ENCODE assay signal across 12 cellular contexts in the genomic region with DNA sequence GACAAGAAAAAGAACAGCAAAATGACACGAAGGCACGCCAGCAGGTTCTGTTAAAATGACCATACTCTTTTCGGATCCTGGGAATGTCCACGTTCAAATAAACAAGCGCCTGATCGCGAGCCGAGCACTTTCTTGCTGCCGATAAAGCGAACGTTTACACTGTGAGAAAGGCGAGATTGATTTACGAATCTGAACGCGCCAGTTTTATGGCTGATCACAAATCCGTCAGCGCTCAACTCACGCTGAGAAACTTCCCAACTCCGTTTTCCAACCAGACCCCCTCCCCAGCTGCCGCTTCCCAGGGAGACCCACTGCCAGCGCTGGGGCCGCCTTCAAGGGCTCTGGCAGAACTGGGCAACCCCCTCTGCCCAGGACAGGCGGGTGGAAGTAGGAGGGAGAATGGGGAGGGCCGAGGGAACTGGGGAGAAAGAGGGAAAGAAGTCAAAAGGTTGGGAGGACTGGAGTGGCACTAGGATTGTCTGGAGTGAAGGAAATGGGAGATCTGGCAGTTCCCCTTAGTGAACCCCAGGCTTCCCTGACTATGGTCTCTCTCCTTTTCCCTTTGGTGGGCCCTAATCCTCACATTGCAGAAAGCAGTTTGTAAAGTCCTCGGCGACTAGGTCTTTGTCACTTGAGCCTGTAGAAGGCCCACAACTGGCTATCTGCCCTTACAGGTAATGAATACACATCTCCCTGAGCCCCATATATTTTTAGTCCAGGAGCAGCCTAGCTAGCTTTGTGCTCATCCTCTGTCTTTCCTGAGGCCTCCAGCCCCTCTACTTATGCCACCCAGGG. TPM values are rescaled to one million over a fixed set of nuclear protein-coding genes. Genes with fewer than 3 reads are reported as not detected.
DNase-seq lines count a peak whose midpoint lies in the region; ATAC-seq, FAIRE-seq and TF ChIP-seq lines count a peak whose summit lies in the region.
"Had no signal": no experiment of that assay in that cellular context is flagged by ENCODE, and none has a peak within 500 bp of the region (broad histone marks: within the 10 kb centered on the region; RNA-seq: fewer than 3 reads in every experiment).

No MANE protein-coding gene starts in this region.

- POLR2A ChIA-PET in K562 (lab: Yijun Ruan, JAX): interaction anchor here (1.0 to 2.2 kb wide), 3 partner anchors 12 to 16 kb away, joined by 3 to 9 read pairs (median 6); no protein-coding TSS in a partner anchor

- WGBS in K562 (ENCODE audit: insufficient coverage, low coverage, missing lambda C conversion rate): 17% methylated on average over 26 of the region's 26 CpGs

- 0 out of 2 replicates have a peak overlapping the region, but pooled peaks have one; percentile 2 for H3K9ac ChIP-seq in ES-I3 (ENCODE audit: low read depth, low read length)
- H3K9ac ChIP-seq in K562 (ENCODE audit: insufficient read depth in 1 of 2, low read depth in 2 of 2, low read length in 2 of 2): peak overlapping the region; percentile 24 to 81
- peak overlapping the region; percentile 20 to 62 for H3K9ac ChIP-seq in mucosa of rectum (ENCODE audit: low read depth in 1 of 2, low read length in 2 of 2)

- intact Hi-C loops in K562 (cut with micrococcal nuclease): no loop called here

- TF ChIP-seq RAD21 in K562 (CRISPR knock-in tag; conservative IDR thresholded peaks at IDR 0.05 in 1 of 2, IDR thresholded peaks at IDR 0.05 in 1 of 2): no peak

- H4K20me1 ChIP-seq in K562 (replicated peaks; ENCODE audit: control insufficient read depth, insufficient read depth, low read length): no peaks in the 10 kb centered on the region; the same call in 1 of the 2 replicates

- in situ Hi-C loops in K562 (cut with MboI): no loop called here

- FAIRE-seq in K562 (lab: Jason Lieb, UNC): peak; percentile 85
- FAIRE-seq: colon had no signal

- H3K4me2 ChIP-seq in K562 (ENCODE audit: insufficient read depth, low read length): peak overlapping the region; percentile 59; the same call in 1 of the 2 replicates

- peak overlapping the region; percentile 14; the same call in 1 of the 2 replicates for H3K4me3 ChIP-seq in K562
- H3K4me3 ChIP-seq in mucosa of rectum (ENCODE audit: low read length in 2 of 2): peak overlapping the region; percentile 8 to 17

- H3K9me1 ChIP-seq in K562 (ENCODE audit: control insufficient read depth, insufficient read depth, low read length): no peaks in the 10 kb centered on the region

- no peaks in the 10 kb centered on the region for H3K27me3 ChIP-seq in K562 (ENCODE audit: control insufficient read depth in 2 of 2, insufficient read depth in 2 of 2, low read length in 2 of 2)
- H3K27me3 ChIP-seq in mucosa of rectum (ENCODE audit: control insufficient read depth in 2 of 2, insufficient read depth in 2 of 2, low read length in 2 of 2): peaks cover 0 to 3% of the 10 kb centered on the region in 2 donors

- CTCF ChIA-PET in K562 (lab: Yijun Ruan, JAX; ENCODE audit: low intra/inter-chr PET ratio): interaction anchor here (0.6 to 0.7 kb wide), 2 partner anchors 241 to 314 kb away, joined by 3 read pairs; no protein-coding TSS in a partner anchor

- no peaks in the 10 kb centered on the region; the same call in none of the 2 replicates for H3K9me3 ChIP-seq in ES-I3 (ENCODE audit: control insufficient read depth, insufficient read depth, low read length)
- no peaks in the 10 kb centered on the region for H3K9me3 ChIP-seq in K562 (replicated peaks; ENCODE audit: control insufficient read depth, insufficient read depth, low read depth, low read length)
- no peaks in the 10 kb centered on the region for H3K9me3 ChIP-seq in mucosa of rectum (ENCODE audit: control insufficient read depth in 2 of 2, low read length in 2 of 2)

- H3K27ac ChIP-seq in K562 (ENCODE audit: extremely low read depth, low read depth, low read length) (peak overlapping the region; percentile 44), mucosa of rectum (ENCODE audit: low read depth in 2 of 2, low read length in 2 of 2) (peak overlapping the region; percentile 69 to 77)
- H3K27ac ChIP-seq: HL-60 had no signal

- no peak for TF ChIP-seq EP300 in K562 (IDR thresholded peaks at IDR 0.05; ENCODE audit: low read length)

- peaks cover 99% of the 10 kb centered on the region for H3K79me2 ChIP-seq in K562 (ENCODE audit: control insufficient read depth, insufficient read depth, low read length)

- no peak for TF ChIP-seq POLR2A in K562 (conservative IDR thresholded peaks at IDR 0.05)

- no peak for TF ChIP-seq CTCF in K562 (IDR thresholded peaks at IDR 0.05 in 2 of 3, conservative IDR thresholded peaks at IDR 0.05 in 1 of 3; ENCODE audit: insufficient read depth in 2 of 3, low read depth in 1 of 3, low read length in 3 of 3)

- H2AFZ ChIP-seq in K562 (ENCODE audit: low read depth, low read length): peak overlapping the region; percentile 1; the same call in 1 of the 2 replicates

- no TSS peak for BruUV-seq in K562 (replicated peaks; lab: Mats Ljungman, UMichigan)

- ATAC-seq in K562: peak; percentile 4; the same call in 2 of the 3 replicates
- no peak for ATAC-seq in GM18907 (IDR thresholded peaks at IDR 0.05; ENCODE audit: unreplicated experiment)
- no peak for ATAC-seq in GM21529 (IDR thresholded peaks at IDR 0.05; ENCODE audit: unreplicated experiment)

- no peaks in the 10 kb centered on the region for H3K36me3 ChIP-seq in ES-I3 (ENCODE audit: insufficient read depth, low read length)
- peaks cover 94% of the 10 kb centered on the region for H3K36me3 ChIP-seq in K562 (ENCODE audit: control insufficient read depth, insufficient read depth, low read length)
- H3K36me3 ChIP-seq in mucosa of rectum (ENCODE audit: control insufficient read depth in 2 of 2, insufficient read depth in 2 of 2, low read length in 2 of 2): peaks cover 6 to 7% of the 10 kb centered on the region in 2 donors

- H3K4me1 ChIP-seq in ES-I3 (ENCODE audit: insufficient read depth, low read length) (peaks cover 28% of the 10 kb centered on the region), K562 (replicated peaks in 1 of 2; ENCODE audit: control insufficient read depth in 2 of 2, insufficient read depth in 2 of 2, low read length in 2 of 2) (peaks cover 46 to 66% of the 10 kb centered on the region in 2 experiments), mucosa of rectum (ENCODE audit: control insufficient read depth in 2 of 2, insufficient read depth in 2 of 2, low read length in 2 of 2) (peaks cover 36 to 40% of the 10 kb centered on the region in 2 donors)

- peak in 1 of 4 experiments; percentile 38 for DNase-seq in K562 (ENCODE audit: extremely low read depth in 1 of 4, low spot score in 3 of 4)
- no peak for DNase-seq in NCI-H146 treated with DMSO at 0.1 percent for 48 hours (lab: John Stamatoyannopoulos, UW; ENCODE audit: unreplicated experiment)
- DNase-seq: AML-193, GF-D8, NCI-H1436 treated with DMSO at 0.1 percent for 48 hours had no signal

RNA-seq across cellular contexts. Expression of a gene that starts 6.9 kb away (rescaled TPM):
- total RNA-seq in K562 (2011; cell fraction: chromatin; rRNA removed; ENCODE audit: low replicate concordance): 46.4 and 55.0 TPM in 2 replicates
- total RNA-seq in K562 (2011; cell fraction: nucleolus; rRNA removed): 33.6 and 35.9 TPM in 2 replicates
- total RNA-seq in K562 (2011; cell fraction: nucleoplasm; rRNA removed): 34.9 and 40.6 TPM in 2 replicates
- total RNA-seq in K562 (2014; rRNA removed): 23.9 and 26.4 TPM in 2 replicates
- 10.6 and 10.8 TPM in 2 replicates for total RNA-seq in K562 (2014; rRNA removed; fragmentation: Illumina TruSeq; extraction: Trizol)
- total RNA-seq in K562 (2015; rRNA removed; fragmentation: Illumina TruSeq; extraction: Trizol): 14.6 and 14.9 TPM in 2 replicates
- total RNA-seq in K562 (2021): 33.2 and 34.9 TPM in 2 replicates
- 9.2 and 13.0 TPM in 2 replicates for polyA plus RNA-seq in K562 (2011; rRNA removed)
- polyA plus RNA-seq in K562 (2011; cell fraction: cytosol; rRNA removed): 10.4 and 12.6 TPM in 2 replicates
- 44.4 and 69.1 TPM in 2 replicates for polyA plus RNA-seq in K562 (2011; cell fraction: nucleus; rRNA removed)
- polyA plus RNA-seq in K562 (2012): 16.3 and 24.5 TPM in 2 replicates
- 27.5 and 30.2 TPM in 2 replicates for polyA plus RNA-seq in K562 (2014; fragmentation: Illumina TruSeq; extraction: Trizol)
- 1 to 10 TPM; 1.6 to 2.6 TPM for polyA plus RNA-seq in K562 (2014; fragmentation: Nextera tagmentation; extraction: Ambion mirVana)
- 22.5 and 27.2 TPM in 2 replicates for polyA plus RNA-seq in K562 (2014; rRNA removed)
- polyA minus RNA-seq in K562 (2011; rRNA and poly(A)+ RNA removed): 4.4 and 4.6 TPM in 2 replicates
- polyA minus RNA-seq in K562 (2011; cell fraction: cytosol; rRNA and poly(A)+ RNA removed): 5.2 and 7.6 TPM in 2 replicates
- 14.8 and 17.5 TPM in 2 replicates for polyA minus RNA-seq in K562 (2011; cell fraction: nucleus; rRNA and poly(A)+ RNA removed)

RNA-seq across cellular contexts. Expression of a gene that starts 18.8 kb away (rescaled TPM):
- 75.2 and 108 TPM in 2 replicates for total RNA-seq in K562 (2011; cell fraction: chromatin; rRNA removed; ENCODE audit: low replicate concordance)
- total RNA-seq in K562 (2011; cell fraction: nucleolus; rRNA removed): 47.0 and 47.2 TPM in 2 replicates
- 90.9 and 153 TPM in 2 replicates for total RNA-seq in K562 (2011; cell fraction: nucleoplasm; rRNA removed)
- total RNA-seq in K562 (2014; rRNA removed) (11.8 and 17.2 TPM in 2 replicates), K562 (2014; rRNA removed; fragmentation: Illumina TruSeq; extraction: Trizol) (20.2 and 21.2 TPM in 2 replicates), K562 (2015; rRNA removed; fragmentation: Illumina TruSeq; extraction: Trizol) (24.7 and 28.1 TPM in 2 replicates), K562 (2021) (22.7 and 28.3 TPM in 2 replicates)
- polyA plus RNA-seq in K562 (2011; rRNA removed) (15.7 and 21.5 TPM in 2 replicates), K562 (2014; fragmentation: Illumina TruSeq; extraction: Trizol) (23.5 and 27.0 TPM in 2 replicates), K562 (2014; fragmentation: Nextera tagmentation; extraction: Ambion mirVana) (1 to 10 TPM; 2.4 to 2.5 TPM), K562 (2014; rRNA removed) (33.0 and 41.3 TPM in 2 replicates)
- 11.5 and 17.9 TPM in 2 replicates for polyA plus RNA-seq in K562 (2011; cell fraction: cytosol; rRNA removed)
- 93.6 and 118 TPM in 2 replicates for polyA plus RNA-seq in K562 (2011; cell fraction: nucleus; rRNA removed)
- 19.2 and 37.9 TPM in 2 replicates for polyA plus RNA-seq in K562 (2012)
- polyA minus RNA-seq in K562 (2011; rRNA and poly(A)+ RNA removed): 5.3 and 9.5 TPM in 2 replicates
- polyA minus RNA-seq in K562 (2011; cell fraction: cytosol; rRNA and poly(A)+ RNA removed): 3.6 and 5.7 TPM in 2 replicates
- polyA minus RNA-seq in K562 (2011; cell fraction: nucleus; rRNA and poly(A)+ RNA removed): 29.2 and 37.0 TPM in 2 replicates

RNA-seq across cellular contexts. Expression of a gene that starts 22.4 kb away (rescaled TPM):
- 4.9 and 5.1 TPM in 2 replicates for total RNA-seq in K562 (2011; cell fraction: chromatin; rRNA removed; ENCODE audit: low replicate concordance)
- total RNA-seq in K562 (2011; cell fraction: nucleolus; rRNA removed): 1.8 and 2.0 TPM in 2 replicates
- total RNA-seq in K562 (2011; cell fraction: nucleoplasm; rRNA removed): 2.4 and 3.7 TPM in 2 replicates
- total RNA-seq in K562 (2014; rRNA removed): 0.27 and 0.57 TPM in 2 replicates
- total RNA-seq in K562 (2014; rRNA removed; fragmentation: Illumina TruSeq; extraction: Trizol): 0.38 and 0.65 TPM in 2 replicates
- 0.75 and 0.80 TPM in 2 replicates for total RNA-seq in K562 (2015; rRNA removed; fragmentation: Illumina TruSeq; extraction: Trizol)
- 2.4 and 2.6 TPM in 2 replicates for total RNA-seq in K562 (2021)
- 0.36 and 0.87 TPM in 2 replicates for polyA plus RNA-seq in K562 (2011; rRNA removed)
- 0.36 and 0.52 TPM in 2 replicates for polyA plus RNA-seq in K562 (2011; cell fraction: cytosol; rRNA removed)
- 3.7 TPM in 2 replicates for polyA plus RNA-seq in K562 (2011; cell fraction: nucleus; rRNA removed)
- 2.9 and 6.4 TPM in 2 replicates for polyA plus RNA-seq in K562 (2012)
- 1.4 and 1.5 TPM in 2 replicates for polyA plus RNA-seq in K562 (2014; fragmentation: Illumina TruSeq; extraction: Trizol)
- polyA plus RNA-seq in K562 (2014; fragmentation: Nextera tagmentation; extraction: Ambion mirVana): under 1 TPM; 0.24 to 0.25 TPM
- 2.7 and 3.2 TPM in 2 replicates for polyA plus RNA-seq in K562 (2014; rRNA removed)
- polyA minus RNA-seq in K562 (2011; rRNA and poly(A)+ RNA removed): 0.11 and 0.15 TPM in 2 replicates
- 0.38 and 0.82 TPM in 2 replicates for polyA minus RNA-seq in K562 (2011; cell fraction: cytosol; rRNA and poly(A)+ RNA removed)
- 0.54 and 1.1 TPM in 2 replicates for polyA minus RNA-seq in K562 (2011; cell fraction: nucleus; rRNA and poly(A)+ RNA removed)
- total RNA-seq: activated T-helper 1 cell treated with anti-CD3 and anti-CD28 coated beads, Interleukin-12 subunit alpha, Interleukin-12 subunit beta, Interleukin-2, Interleukin-4 antibody, amounts not matched to agents 30 ng/mL and 10 ng/mL and 1 ng/mL, durations not matched to agents 14 hours and 24 hours and 36 hours had no signal

RNA-seq across cellular contexts. Expression of a gene that starts 26.3 kb away (rescaled TPM):
- 18.7 and 27.7 TPM in 2 replicates for total RNA-seq in K562 (2011; cell fraction: chromatin; rRNA removed; ENCODE audit: low replicate concordance)
- total RNA-seq in K562 (2011; cell fraction: nucleolus; rRNA removed): 34.9 and 41.4 TPM in 2 replicates
- 30.6 and 32.7 TPM in 2 replicates for total RNA-seq in K562 (2011; cell fraction: nucleoplasm; rRNA removed)
- 35.0 and 42.1 TPM in 2 replicates for total RNA-seq in K562 (2014; rRNA removed)
- total RNA-seq in K562 (2014; rRNA removed; fragmentation: Illumina TruSeq; extraction: Trizol): 13.0 and 16.9 TPM in 2 replicates
- total RNA-seq in K562 (2015; rRNA removed; fragmentation: Illumina TruSeq; extraction: Trizol): 21.2 and 22.2 TPM in 2 replicates
- 74.2 and 75.5 TPM in 2 replicates for total RNA-seq in K562 (2021)
- 15.9 and 16.4 TPM in 2 replicates for polyA plus RNA-seq in K562 (2011; rRNA removed)
- polyA plus RNA-seq in K562 (2011; cell fraction: cytosol; rRNA removed): 24.2 and 53.7 TPM in 2 replicates
- 43.7 and 75.1 TPM in 2 replicates for polyA plus RNA-seq in K562 (2011; cell fraction: nucleus; rRNA removed)
- 50.1 and 61.9 TPM in 2 replicates for polyA plus RNA-seq in K562 (2012)
- 32.5 and 32.6 TPM in 2 replicates for polyA plus RNA-seq in K562 (2014; fragmentation: Illumina TruSeq; extraction: Trizol)
- 1 to 10 TPM; 2.1 to 3.1 TPM for polyA plus RNA-seq in K562 (2014; fragmentation: Nextera tagmentation; extraction: Ambion mirVana)
- 66.4 and 97.7 TPM in 2 replicates for polyA plus RNA-seq in K562 (2014; rRNA removed)
- 5.8 and 6.4 TPM in 2 replicates for polyA minus RNA-seq in K562 (2011; rRNA and poly(A)+ RNA removed)
- 7.7 and 8.4 TPM in 2 replicates for polyA minus RNA-seq in K562 (2011; cell fraction: cytosol; rRNA and poly(A)+ RNA removed)
- 21.1 and 32.0 TPM in 2 replicates for polyA minus RNA-seq in K562 (2011; cell fraction: nucleus; rRNA and poly(A)+ RNA removed)

RNA-seq across cellular contexts. Expression of a gene that starts 33.6 kb away (rescaled TPM):
- total RNA-seq in K562 (2011; cell fraction: chromatin; rRNA removed; ENCODE audit: low replicate concordance): 18.7 and 26.2 TPM in 2 replicates
- total RNA-seq in K562 (2011; cell fraction: nucleolus; rRNA removed): 10.4 and 11.2 TPM in 2 replicates
- total RNA-seq in K562 (2011; cell fraction: nucleoplasm; rRNA removed): 12.0 and 17.8 TPM in 2 replicates
- 6.5 and 9.1 TPM in 2 replicates for total RNA-seq in K562 (2014; rRNA removed)
- 3.9 and 4.9 TPM in 2 replicates for total RNA-seq in K562 (2014; rRNA removed; fragmentation: Illumina TruSeq; extraction: Trizol)
- total RNA-seq in K562 (2015; rRNA removed; fragmentation: Illumina TruSeq; extraction: Trizol): 7.3 and 7.5 TPM in 2 replicates
- total RNA-seq in K562 (2021): 10.6 and 14.2 TPM in 2 replicates
- 2.3 and 3.0 TPM in 2 replicates for polyA plus RNA-seq in K562 (2011; rRNA removed)
- polyA plus RNA-seq in K562 (2011; cell fraction: cytosol; rRNA removed): 3.7 and 4.0 TPM in 2 replicates
- polyA plus RNA-seq in K562 (2011; cell fraction: nucleus; rRNA removed): 16.7 and 17.3 TPM in 2 replicates
- 9.7 and 11.7 TPM in 2 replicates for polyA plus RNA-seq in K562 (2012)
- 4.0 and 7.7 TPM in 2 replicates for polyA plus RNA-seq in K562 (2014; fragmentation: Illumina TruSeq; extraction: Trizol)
- 1 to 10 TPM; 1.2 to 1.9 TPM for polyA plus RNA-seq in K562 (2014; fragmentation: Nextera tagmentation; extraction: Ambion mirVana)
- 13.7 and 14.8 TPM in 2 replicates for polyA plus RNA-seq in K562 (2014; rRNA removed)
- polyA minus RNA-seq in K562 (2011; rRNA and poly(A)+ RNA removed): 0.42 and 0.63 TPM in 2 replicates
- 1.3 TPM in 1 of 2 replicates, not detected in the other for polyA minus RNA-seq in K562 (2011; cell fraction: cytosol; rRNA and poly(A)+ RNA removed)
- 3.5 and 8.1 TPM in 2 replicates for polyA minus RNA-seq in K562 (2011; cell fraction: nucleus; rRNA and poly(A)+ RNA removed)

Comparison
In these comparisons a context has a peak if more than half of its experiments do, and no peak if none do; other contexts are left out.
1. H3K9ac ChIP-seq: peak in every context shown above with its lines; median percentile 52 in K562; 41 in mucosa of rectum; 2 in ES-I3.